In genomic region chr11:69674267-69674885, GRCh38 we compare ENCODE assay signal across 8 cellular contexts. TPM values are rescaled to one million over a fixed set of nuclear protein-coding genes. Genes with fewer than 3 reads are reported as not detected.
DNase-seq lines count a peak whose midpoint lies in the region; ATAC-seq and TF ChIP-seq lines count a peak whose summit lies in the region.

No MANE protein-coding gene starts in this region.

- peak; percentile 48 for DNase-seq in activated CD4-positive, alpha-beta T cell treated with anti-CD3 and anti-CD28 coated beads for 36 hours
- no peak for DNase-seq in activated CD4-positive, alpha-beta T cell treated with anti-CD3 and anti-CD28 coated beads for 1 hour
- DNase-seq in Peyer's patch: peak in 1 of 3 donors; percentile 53
- DNase-seq in central memory CD8-positive, alpha-beta T cell (ENCODE audit: low spot score in 2 of 2): no peak
- no peak for DNase-seq in lower lobe of right lung
- no peak for DNase-seq in DMS79 (lab: John Stamatoyannopoulos, UW)

- TF ChIP-seq CTCF in Peyer's patch (IDR thresholded peaks at IDR 0.05) (no peak), lower lobe of right lung (IDR thresholded peaks at IDR 0.05) (no peak)

- H3K4me3 ChIP-seq in Peyer's patch: peak overlapping the region; percentile 80 to 100 (median 96)
- H3K4me3 ChIP-seq in lower lobe of right lung: peak overlapping the region; percentile 99
- H3K4me3 ChIP-seq in thymus (ENCODE audit: low read length): peak overlapping the region; percentile 96

- H3K27me3 Mint-ChIP-seq in activated CD4-positive, alpha-beta T cell treated with anti-CD3 and anti-CD28 coated beads for 36 hours: peaks cover 2% of the 10 kb centered on the region
- H3K27me3 Mint-ChIP-seq in central memory CD8-positive, alpha-beta T cell: no peaks in the 10 kb centered on the region

- peak overlapping the region; percentile 89 for H3K4me3 Mint-ChIP-seq in activated CD4-positive, alpha-beta T cell treated with anti-CD3 and anti-CD28 coated beads for 36 hours
- H3K4me3 Mint-ChIP-seq in central memory CD8-positive, alpha-beta T cell: peak overlapping the region; percentile 97

- intact Hi-C loops in activated CD4-positive, alpha-beta T cell treated with anti-CD3 and anti-CD28 coated beads for 36 hours (cut with DNase I, micrococcal nuclease): loop anchor here in 1 of 2 experiments (2.0 to 10.0 kb wide), 4 partner anchors 380 to 1640 kb away; partner anchors contain the start of genes IGHMBP2, MRPL21, MYEOV and NDUFS8
- intact Hi-C loops in lower lobe of right lung (cut with DNase I): no loop called here

- CTCF ChIA-PET in activated CD4-positive, alpha-beta T cell treated with anti-CD3 and anti-CD28 coated beads for 36 hours (lab: Charles Lee): interaction anchor here (0.6 to 2.1 kb wide), 2 partner anchors 12 to 15 kb away, joined by 3 to 5 read pairs; no protein-coding TSS in a partner anchor

- H3K27ac Mint-ChIP-seq in activated CD4-positive, alpha-beta T cell treated with anti-CD3 and anti-CD28 coated beads for 36 hours: peak overlapping the region; percentile 86
- peak overlapping the region; percentile 93 for H3K27ac Mint-ChIP-seq in central memory CD8-positive, alpha-beta T cell (ENCODE audit: low read depth)

- H3K36me3 Mint-ChIP-seq in activated CD4-positive, alpha-beta T cell treated with anti-CD3 and anti-CD28 coated beads for 36 hours (ENCODE audit: low read depth): peaks cover 13% of the 10 kb centered on the region
- peaks cover 21% of the 10 kb centered on the region for H3K36me3 Mint-ChIP-seq in central memory CD8-positive, alpha-beta T cell (ENCODE audit: insufficient read depth)

- 27% methylated on average over 18 of the region's 18 CpGs for WGBS in thymus

- H3K36me3 ChIP-seq in Peyer's patch (peaks cover 0 to 27% (median 0%) of the 10 kb centered on the region in 3 donors), lower lobe of right lung (peaks cover 38% of the 10 kb centered on the region), thymus (ENCODE audit: control insufficient read depth, insufficient read depth) (peaks cover 21% of the 10 kb centered on the region)

- no peaks in the 10 kb centered on the region for H3K9me3 Mint-ChIP-seq in activated CD4-positive, alpha-beta T cell treated with anti-CD3 and anti-CD28 coated beads for 36 hours (ENCODE audit: low read depth)
- no peaks in the 10 kb centered on the region for H3K9me3 Mint-ChIP-seq in central memory CD8-positive, alpha-beta T cell

- H3K27me3 ChIP-seq in Peyer's patch (no peaks in the 10 kb centered on the region), lower lobe of right lung (ENCODE audit: low read depth) (no peaks in the 10 kb centered on the region), thymus (ENCODE audit: control insufficient read depth, insufficient read depth) (peaks cover 3% of the 10 kb centered on the region)

- POLR2A ChIA-PET in activated CD4-positive, alpha-beta T cell treated with anti-CD3 and anti-CD28 coated beads for 36 hours (lab: Charles Lee): interaction anchor here (0.6 kb wide), 1 partner anchor 1138 kb away, joined by 7 read pairs; no protein-coding TSS in a partner anchor

- H3K27ac ChIP-seq in Peyer's patch: peak overlapping the region; percentile 77 to 88 (median 85)
- peak overlapping the region; percentile 91 for H3K27ac ChIP-seq in lower lobe of right lung
- peak overlapping the region; percentile 66 for H3K27ac ChIP-seq in thymus (ENCODE audit: low read depth)

- peak; percentile 17 for ATAC-seq in activated CD4-positive, alpha-beta T cell treated with anti-CD3 and anti-CD28 coated beads for 36 hours
- ATAC-seq in central memory CD8-positive, alpha-beta T cell (replicated peaks; ENCODE audit: extremely low read depth, poor library complexity, severe bottlenecking): no peak
- ATAC-seq in lower lobe of right lung (peak; percentile 1), GM21737 (IDR thresholded peaks at IDR 0.05; ENCODE audit: unreplicated experiment) (no peak)

- TF ChIP-seq POLR2A in Peyer's patch (IDR thresholded peaks at IDR 0.05): no peak

- H3K4me1 ChIP-seq in Peyer's patch (peaks cover 0 to 26% (median 13%) of the 10 kb centered on the region in 4 donors), lower lobe of right lung (peaks cover 26% of the 10 kb centered on the region), thymus (ENCODE audit: control insufficient read depth, insufficient read depth, low read length) (peaks cover 13% of the 10 kb centered on the region)

- no peaks in the 10 kb centered on the region for H3K9me3 ChIP-seq in Peyer's patch
- H3K9me3 ChIP-seq in lower lobe of right lung: no peaks in the 10 kb centered on the region
- H3K9me3 ChIP-seq in thymus (ENCODE audit: control insufficient read depth): no peaks in the 10 kb centered on the region

- peaks cover 29% of the 10 kb centered on the region for H3K4me1 Mint-ChIP-seq in activated CD4-positive, alpha-beta T cell treated with anti-CD3 and anti-CD28 coated beads for 36 hours
- peaks cover 33% of the 10 kb centered on the region for H3K4me1 Mint-ChIP-seq in central memory CD8-positive, alpha-beta T cell

RNA-seq across cellular contexts. Expression of gene LTO1, which starts 0.8 kb away (rescaled TPM):
- 10 to 100 TPM; 16.8 to 17.8 TPM for total RNA-seq in activated CD4-positive, alpha-beta T cell treated with anti-CD3 and anti-CD28 coated beads for 36 hours
- total RNA-seq in Peyer's patch: 10 to 100 TPM; 22.1 to 50.3 (median 36.6) TPM
- total RNA-seq in lower lobe of right lung: 23.7 TPM
- 29.3 TPM for polyA plus RNA-seq in thymus

RNA-seq across cellular contexts. Expression of gene FGF19, which starts 29.4 kb away (rescaled TPM):
- under 1 TPM in 1 of 2 experiments, not detected in 1; 0.09 TPM for total RNA-seq in activated CD4-positive, alpha-beta T cell treated with anti-CD3 and anti-CD28 coated beads for 36 hours
- 1 to 10 TPM in 2 of 4 donors, not detected in 2; 3.2 to 4.9 TPM for total RNA-seq in Peyer's patch
- not detected for total RNA-seq in lower lobe of right lung
- 0.34 TPM for polyA plus RNA-seq in thymus

RNA-seq across cellular contexts. Expression of gene CCND1, which starts 33.4 kb away (rescaled TPM):
- under 1 TPM; 0.50 to 0.77 TPM for total RNA-seq in activated CD4-positive, alpha-beta T cell treated with anti-CD3 and anti-CD28 coated beads for 36 hours
- 10 to 100 TPM; 13.5 to 46.6 (median 40.0) TPM for total RNA-seq in Peyer's patch
- total RNA-seq in lower lobe of right lung: 202 TPM
- polyA plus RNA-seq in thymus: 7.3 TPM

Comparison
In these comparisons a context has a peak if more than half of its experiments do, and no peak if none do; other contexts are left out.
1. ATAC-seq: peak in activated CD4-positive, alpha-beta T cell treated with anti-CD3 and anti-CD28 coated beads for 36 hours (single experiment) and lower lobe of right lung (2 of 2); none in central memory CD8-positive, alpha-beta T cell (single experiment) and GM21737 (single experiment).
2. RNA of gene CCND1, which starts 33.4 kb away (total RNA-seq): 202 TPM in lower lobe of right lung (single experiment) and 13.5 to 46.6 TPM in Peyer's patch; 0.50 to 0.77 TPM in activated CD4-positive, alpha-beta T cell treated with anti-CD3 and anti-CD28 coated beads for 36 hours; every median in the first group is over 4 times any median in the second.
3. Peak in every context shown above with its lines, with median percentiles within 50 percentile points of each other: H3K27ac ChIP-seq and H3K4me3 ChIP-seq.